ENCODE assay signal across 8 cellular contexts in genomic region chr14:102594514-102595175, GRCh38. TPM values are rescaled to one million over a fixed set of nuclear protein-coding genes. Genes with fewer than 3 reads are reported as not detected.
A peak's percentile ranks its signal among the peaks of the same experiment; 100 is the strongest.
DNase-seq lines count a peak whose midpoint lies in the region; ATAC-seq lines count a peak whose summit lies in the region.

No MANE protein-coding gene starts in this region.

- DNase-seq in DMS53 (lab: John Stamatoyannopoulos, UW) (peak; percentile 83), NCI-H446 treated with DMSO at 0.1 percent for 48 hours (lab: John Stamatoyannopoulos, UW) (peak; percentile 47), dedifferentiated amniotic fluid mesenchymal stem cell (ENCODE audit: extremely low spot score) (peak; percentile 69), left lobe of liver (ENCODE audit: low spot score) (peak; percentile 63)
- DNase-seq in activated CD4-positive, CD25-positive, alpha-beta regulatory T cell treated with anti-CD3 and anti-CD28 coated beads, Interleukin-2, amount 50 U/mL, for 72 hours, result peak; percentile 56
- peak; percentile 11 to 30 (median 19) for DNase-seq in stimulated activated CD4-positive, alpha-beta T cell treated with anti-CD3 and anti-CD28 coated beads, TNF-alpha, amount 100 ng/mL, for 4 hours (ENCODE audit: low read depth in 3 of 3)

- peak; percentile 26 for ATAC-seq in HG03108 (IDR thresholded peaks at IDR 0.05; ENCODE audit: unreplicated experiment)
- peak; percentile 31 for ATAC-seq in left lobe of liver
- no peak for ATAC-seq in GM18870 (IDR thresholded peaks at IDR 0.05; ENCODE audit: unreplicated experiment)

RNA-seq across cellular contexts. Expression of gene RCOR1, which starts 2.2 kb away (rescaled TPM):
- 8.9 TPM for total RNA-seq in left lobe of liver

Comparison
In these comparisons a context has a peak if more than half of its experiments do, and no peak if none do; other contexts are left out.
1. DNase-seq: peak in every context shown above with its lines; median percentile 83 in DMS53; 69 in dedifferentiated amniotic fluid mesenchymal stem cell; 63 in left lobe of liver; 56 in activated CD4-positive, CD25-positive, alpha-beta regulatory T cell treated with anti-CD3 and anti-CD28 coated beads, Interleukin-2, amount 50 U/mL, for 72 hours; 47 in NCI-H446 treated with DMSO at 0.1 percent for 48 hours; 19 in stimulated activated CD4-positive, alpha-beta T cell treated with anti-CD3 and anti-CD28 coated beads, TNF-alpha, amount 100 ng/mL, for 4 hours.